8 cellular contexts compared by ENCODE assay signal in genomic region chr22:43185860-43186261, GRCh38. TPM values are rescaled to one million over a fixed set of nuclear protein-coding genes. Genes with fewer than 3 reads are reported as not detected.
DNase-seq lines count a peak whose midpoint lies in the region; ATAC-seq and TF ChIP-seq lines count a peak whose summit lies in the region.

No MANE protein-coding gene starts in this region.

- no peak overlapping the region for H3K23ac ChIP-seq in mesendoderm (ENCODE audit: low read length)

- intact Hi-C loops in OCI-LY7 (cut with micrococcal nuclease; ENCODE audit: unreplicated experiment), result no loop called here

- POLR2A ChIA-PET in OCI-LY7 (lab: Charles Lee), result no interaction called here

- peaks cover 20% of the 10 kb centered on the region for H3K4me1 ChIP-seq in OCI-LY7 (ENCODE audit: insufficient read depth, low read length, poor library complexity, severe bottlenecking)
- peaks cover 2% of the 10 kb centered on the region for H3K4me1 ChIP-seq in mesendoderm (ENCODE audit: control insufficient read depth, low read depth, low read length)
- H3K4me1 ChIP-seq in urinary bladder (ENCODE audit: insufficient read depth), result no peaks in the 10 kb centered on the region

- no peak overlapping the region for H3K18ac ChIP-seq in mesendoderm (ENCODE audit: low read length)

- no peaks in the 10 kb centered on the region for H4K20me1 ChIP-seq in OCI-LY7 (ENCODE audit: insufficient read depth, low read length)

- no peak for TF ChIP-seq CTCF in OCI-LY7 (conservative IDR thresholded peaks at IDR 0.05; ENCODE audit: low read length)

- H3K27me3 ChIP-seq in mesendoderm (ENCODE audit: insufficient read depth, low read length, poor library complexity), result no peaks in the 10 kb centered on the region

- peaks cover 32% of the 10 kb centered on the region for H3K4me1 Mint-ChIP-seq in activated CD8-positive, alpha-beta memory T cell treated with anti-CD3 and anti-CD28 coated beads, Interleukin-2, amount 10 ng/mL, durations not matched to agents 7 days and 5 days

- H3K4me2 ChIP-seq in OCI-LY7 (ENCODE audit: low read length) (peak overlapping the region; percentile 83), mesendoderm (ENCODE audit: low read length) (peak overlapping the region; percentile 94)

- H3K36me3 ChIP-seq in OCI-LY7 (ENCODE audit: insufficient read depth, low read length) (peaks cover 33% of the 10 kb centered on the region), mesendoderm (ENCODE audit: control insufficient read depth, insufficient read depth, low read length) (no peaks in the 10 kb centered on the region), urinary bladder (ENCODE audit: insufficient read depth) (no peaks in the 10 kb centered on the region)

- CTCF ChIA-PET in activated CD8-positive, alpha-beta memory T cell treated with anti-CD3 and anti-CD28 coated beads, Interleukin-2, amount 10 ng/mL, durations not matched to agents 7 days and 5 days (lab: Charles Lee), result no interaction called here
- CTCF ChIA-PET in OCI-LY7 (lab: Charles Lee; ENCODE audit: unreplicated experiment), result no interaction called here

- H3K4me3 ChIP-seq in OCI-LY7 (ENCODE audit: low read depth, low read length, poor library complexity, severe bottlenecking) (peak overlapping the region; percentile 89), mesendoderm (ENCODE audit: low read length) (peak overlapping the region; percentile 75), urinary bladder (ENCODE audit: low read depth, low read length) (peak overlapping the region; percentile 78)

- no peaks in the 10 kb centered on the region for H3K9me3 Mint-ChIP-seq in activated CD8-positive, alpha-beta memory T cell treated with anti-CD3 and anti-CD28 coated beads, Interleukin-2, amount 10 ng/mL, durations not matched to agents 7 days and 5 days (ENCODE audit: low read depth)

- H4K5ac ChIP-seq in mesendoderm (ENCODE audit: low read length), result no peak overlapping the region

- H3K79me2 ChIP-seq in OCI-LY7 (ENCODE audit: insufficient read depth, low read depth, low read length), result peaks cover 22% of the 10 kb centered on the region; the same call in 1 of the 2 replicates
- peaks cover 6% of the 10 kb centered on the region for H3K79me2 ChIP-seq in mesendoderm (ENCODE audit: control insufficient read depth, insufficient read depth, low read length)

- H2BK120ac ChIP-seq in mesendoderm (ENCODE audit: low read depth, low read length), result no peak overlapping the region

- peak overlapping the region; percentile 95 for H3K56ac ChIP-seq in mesendoderm (ENCODE audit: low read length)

- WGBS in mesendoderm (ENCODE audit: extremely low coverage, insufficient coverage, low lambda C conversion rate), result no CpG with 5 or more reads among the region's 12 CpGs
- WGBS in urinary bladder, result 17% methylated on average over 12 of the region's 12 CpGs

- H2AK5ac ChIP-seq in mesendoderm (ENCODE audit: low read length), result peak overlapping the region; percentile 32

- H3K4ac ChIP-seq in mesendoderm (ENCODE audit: low read depth, low read length), result no peak overlapping the region

- peaks cover 6% of the 10 kb centered on the region for H3K79me1 ChIP-seq in mesendoderm (ENCODE audit: low read length)

- H3K9me2 ChIP-seq in OCI-LY7 (ENCODE audit: insufficient read depth, low read length), result no peaks in the 10 kb centered on the region

- no peak overlapping the region for H2AFZ ChIP-seq in OCI-LY7 (ENCODE audit: low read length)

- no peak for DNase-seq in activated CD8-positive, alpha-beta memory T cell treated with anti-CD3 and anti-CD28 coated beads, Interleukin-2, amount 10 ng/mL, durations not matched to agents 7 days and 5 days
- DNase-seq in activated CD8-positive, alpha-beta memory T cell treated with anti-CD3 and anti-CD28 coated beads, Interleukin-2, amount 50 U/mL, for 4 hours, result no peak
- DNase-seq in OCI-LY7 (ENCODE audit: low spot score) (peak; percentile 19), ecto neural progenitor cell (ENCODE audit: low spot score) (peak; percentile 63), mesendoderm (peak; percentile 14), GOT3 (lab: John Stamatoyannopoulos, UW) (no peak)

- H4K8ac ChIP-seq in mesendoderm (ENCODE audit: low read depth, low read length), result no peak overlapping the region

- H2BK5ac ChIP-seq in mesendoderm (ENCODE audit: low read length), result no peak overlapping the region

- BruUV-seq in OCI-LY7 (replicated peaks; lab: Mats Ljungman, UMichigan), result no TSS peak

- peak overlapping the region; percentile 28 for H3K27ac Mint-ChIP-seq in activated CD8-positive, alpha-beta memory T cell treated with anti-CD3 and anti-CD28 coated beads, Interleukin-2, amount 10 ng/mL, durations not matched to agents 7 days and 5 days

- H3K27me3 Mint-ChIP-seq in activated CD8-positive, alpha-beta memory T cell treated with anti-CD3 and anti-CD28 coated beads, Interleukin-2, amount 10 ng/mL, durations not matched to agents 7 days and 5 days, result no peaks in the 10 kb centered on the region

- no peak overlapping the region for H2BK15ac ChIP-seq in mesendoderm (replicated peaks; ENCODE audit: low read depth)

- ATAC-seq in activated CD8-positive, alpha-beta memory T cell treated with anti-CD3 and anti-CD28 coated beads, Interleukin-2, amount 10 ng/mL, durations not matched to agents 7 days and 5 days, result no peak
- ATAC-seq in GM21723 (IDR thresholded peaks at IDR 0.05; ENCODE audit: unreplicated experiment), result no peak

- peak overlapping the region; percentile 88 for H3K9ac ChIP-seq in mesendoderm (ENCODE audit: low read length)

- H3K27ac ChIP-seq in OCI-LY7 (ENCODE audit: low read depth, low read length, poor library complexity, severe bottlenecking), result peak overlapping the region; percentile 51
- no peak overlapping the region for H3K27ac ChIP-seq in mesendoderm (ENCODE audit: low read depth, low read length)
- H3K27ac ChIP-seq in urinary bladder (ENCODE audit: low read depth), result no peak overlapping the region

- peak overlapping the region; percentile 74 for H3K4me3 Mint-ChIP-seq in activated CD8-positive, alpha-beta memory T cell treated with anti-CD3 and anti-CD28 coated beads, Interleukin-2, amount 10 ng/mL, durations not matched to agents 7 days and 5 days

- H3K9me3 ChIP-seq in OCI-LY7 (ENCODE audit: low read length), result no peaks in the 10 kb centered on the region

- H3K36me3 Mint-ChIP-seq in activated CD8-positive, alpha-beta memory T cell treated with anti-CD3 and anti-CD28 coated beads, Interleukin-2, amount 10 ng/mL, durations not matched to agents 7 days and 5 days, result peaks cover 1% of the 10 kb centered on the region

RNA-seq across cellular contexts. Expression of gene TTLL12, which starts 1.1 kb away (rescaled TPM):
- total RNA-seq in activated CD8-positive, alpha-beta memory T cell treated with anti-CD3 and anti-CD28 coated beads, Interleukin-2, amount 10 ng/mL, durations not matched to agents 7 days and 5 days, result 10 to 100 TPM; 40.3 to 49.7 TPM
- 66.7 and 71.5 TPM in 2 replicates for total RNA-seq in OCI-LY7 (2014; rRNA removed; shearing (Covaris generic))
- total RNA-seq in OCI-LY7 (2022), result 62.6 and 66.5 TPM in 2 replicates
- polyA plus RNA-seq in mesendoderm (2013, experiment 1 of 2), result 58.0 TPM
- 56.8 TPM for polyA plus RNA-seq in mesendoderm (2013, experiment 2 of 2)
- 8.1 TPM for total RNA-seq in urinary bladder
- polyA plus RNA-seq in urinary bladder, result 26.6 TPM

RNA-seq across cellular contexts. Expression of gene TSPO, which starts 34.5 kb away (rescaled TPM):
- total RNA-seq in activated CD8-positive, alpha-beta memory T cell treated with anti-CD3 and anti-CD28 coated beads, Interleukin-2, amount 10 ng/mL, durations not matched to agents 7 days and 5 days, result 100 to 1,000 TPM; 118 to 131 TPM
- 47.1 and 59.6 TPM in 2 replicates for total RNA-seq in OCI-LY7 (2014; rRNA removed; shearing (Covaris generic))
- total RNA-seq in OCI-LY7 (2022) (55.5 and 69.9 TPM in 2 replicates), urinary bladder (57.6 TPM)
- polyA plus RNA-seq in mesendoderm (2013, experiment 1 of 2), result 8.7 TPM
- polyA plus RNA-seq in mesendoderm (2013, experiment 2 of 2), result 8.6 TPM
- 211 TPM for polyA plus RNA-seq in urinary bladder

RNA-seq across cellular contexts. Expression of gene MCAT, which starts 42.7 kb away (rescaled TPM):
- 10 to 100 TPM; 10.7 to 13.2 TPM for total RNA-seq in activated CD8-positive, alpha-beta memory T cell treated with anti-CD3 and anti-CD28 coated beads, Interleukin-2, amount 10 ng/mL, durations not matched to agents 7 days and 5 days
- total RNA-seq in OCI-LY7 (2014; rRNA removed; shearing (Covaris generic)), result 28.4 and 30.6 TPM in 2 replicates
- 23.1 and 33.2 TPM in 2 replicates for total RNA-seq in OCI-LY7 (2022)
- polyA plus RNA-seq in mesendoderm (2013, experiment 1 of 2), result 10.6 TPM
- 11.2 TPM for polyA plus RNA-seq in mesendoderm (2013, experiment 2 of 2)
- 6.3 TPM for total RNA-seq in urinary bladder
- polyA plus RNA-seq in urinary bladder, result 20.9 TPM

Comparison
In these comparisons a context has a peak if more than half of its experiments do, and no peak if none do; other contexts are left out.
1. DNase-seq: peak in OCI-LY7 (single experiment), ecto neural progenitor cell (single experiment) and mesendoderm (single experiment); none in activated CD8-positive, alpha-beta memory T cell treated with anti-CD3 and anti-CD28 coated beads, Interleukin-2, amount 10 ng/mL, durations not matched to agents 7 days and 5 days (single experiment), activated CD8-positive, alpha-beta memory T cell treated with anti-CD3 and anti-CD28 coated beads, Interleukin-2, amount 50 U/mL, for 4 hours (single experiment) and GOT3 (single experiment).
2. Peak in every context shown above with its lines, with median percentiles within 50 percentile points of each other: H3K4me3 ChIP-seq.